ENCODE assay signal across 25 cellular contexts in the genomic region with DNA sequence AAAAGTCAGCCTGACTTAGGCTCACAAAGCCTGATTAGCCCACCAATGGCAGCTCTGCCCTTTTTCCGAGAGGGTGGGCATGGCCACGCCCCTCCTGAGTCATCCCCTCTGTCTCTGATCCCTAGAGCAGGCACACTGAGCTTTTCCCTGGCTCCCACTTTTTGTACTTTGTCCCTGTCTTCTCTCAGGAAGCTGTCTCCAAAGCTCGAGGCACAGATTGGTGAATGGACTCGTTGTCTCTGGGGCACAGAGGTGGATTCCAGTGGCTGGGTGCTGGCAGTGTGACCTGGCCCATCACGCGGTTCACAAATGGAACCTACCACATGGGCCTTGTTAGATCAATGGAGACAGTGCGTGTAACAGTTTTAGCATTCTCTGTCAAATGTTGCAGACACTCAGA.
DNase-seq lines count a peak whose midpoint lies in the region; ATAC-seq and TF ChIP-seq lines count a peak whose summit lies in the region.
"Had no signal": no experiment of that assay in that cellular context is flagged by ENCODE, and none has a peak within 500 bp of the region (broad histone marks: within the 10 kb centered on the region; RNA-seq: fewer than 3 reads in every experiment).

No MANE protein-coding gene starts in this region.

- ATAC-seq in Right ventricle myocardium superior (ENCODE audit: poor library complexity) (no peak), WTC11 (peak; percentile 9; the same call in 1 of the 2 replicates)
- ATAC-seq in activated CD8-positive, alpha-beta T cell treated with anti-CD3 and anti-CD28 coated beads, Interleukin-2, amount 10 ng/mL, durations not matched to agents 7 days and 5 days = no peak
- ATAC-seq: A549; activated CD4-positive, alpha-beta T cell treated with anti-CD3 and anti-CD28 coated beads for 36 hours; K562; lower lobe of right lung; sciatic nerve had no signal

- no peaks in the 10 kb centered on the region for H3K9me3 ChIP-seq in right atrium auricular region
- H3K9me3 ChIP-seq: A549, adrenal gland, HAP-1, lower lobe of right lung, uterus had no signal

- no peaks in the 10 kb centered on the region for H3K36me3 ChIP-seq in right atrium auricular region
- H3K36me3 ChIP-seq: adrenal gland, HAP-1, lower lobe of right lung, uterus had no signal

- H3K4me1 ChIP-seq in right atrium auricular region = no peaks in the 10 kb centered on the region
- H3K4me1 ChIP-seq: A549, adrenal gland, HAP-1, lower lobe of right lung, uterus had no signal

- no peak overlapping the region for H3K4me3 Mint-ChIP-seq in WTC11
- no peak overlapping the region for H3K4me3 Mint-ChIP-seq in activated CD8-positive, alpha-beta T cell treated with anti-CD3 and anti-CD28 coated beads, Interleukin-2, amount 10 ng/mL, durations not matched to agents 7 days and 5 days
- H3K4me3 Mint-ChIP-seq: activated CD4-positive, alpha-beta T cell treated with anti-CD3 and anti-CD28 coated beads for 36 hours; activated naive CD4-positive, alpha-beta T cell treated with anti-CD3 and anti-CD28 coated beads for 36 hours; brain had no signal

- DNase-seq in right atrium auricular region (ENCODE audit: low spot score) (peak; percentile 26), Right ventricle myocardium superior (no peak), WTC11 (ENCODE audit: low spot score) (no peak), mesenteric fat pad (ENCODE audit: low spot score) (peak; percentile 68), middle frontal gyrus (ENCODE audit: extremely low spot score, low spot score) (no peak), OCI-M2 (lab: John Stamatoyannopoulos, UW; ENCODE audit: unreplicated experiment) (no peak)
- DNase-seq in stimulated activated CD4-positive, alpha-beta T cell treated with anti-CD3 and anti-CD28 coated beads, Interleukin-4, amount 100 ng/mL, for 24 hours = no peak
- no peak for DNase-seq in activated CD8-positive, alpha-beta T cell treated with anti-CD3 and anti-CD28 coated beads, Interleukin-2, amount 10 ng/mL, durations not matched to agents 7 days and 5 days
- DNase-seq: activated CD4-positive, alpha-beta T cell treated with anti-CD3 and anti-CD28 coated beads for 36 hours; activated naive CD4-positive, alpha-beta T cell treated with anti-CD3 and anti-CD28 coated beads for 36 hours; AML-193; GDM1; lower lobe of right lung; NCI-H1105 treated with DMSO at 0.1 percent for 48 hours; NCI-H2081; NCI-H226; NCI-H69; stimulated activated naive CD4-positive, alpha-beta T cell; uterus had no signal

- H3K27ac ChIP-seq in right atrium auricular region = no peak overlapping the region
- H3K27ac ChIP-seq: A549, adrenal gland, lower lobe of right lung, uterus had no signal

- no peak overlapping the region for H3K27ac Mint-ChIP-seq in WTC11
- no peak overlapping the region for H3K27ac Mint-ChIP-seq in activated CD8-positive, alpha-beta T cell treated with anti-CD3 and anti-CD28 coated beads, Interleukin-2, amount 10 ng/mL, durations not matched to agents 7 days and 5 days
- H3K27ac Mint-ChIP-seq: activated CD4-positive, alpha-beta T cell treated with anti-CD3 and anti-CD28 coated beads for 36 hours; activated naive CD4-positive, alpha-beta T cell treated with anti-CD3 and anti-CD28 coated beads for 36 hours had no signal

- no peak overlapping the region for H3K4me3 ChIP-seq in right atrium auricular region
- H3K4me3 ChIP-seq: A549, adrenal gland, HAP-1, K562, lower lobe of right lung, uterus had no signal

- CTCF ChIA-PET in WTC11 (lab: Charles Lee) = interaction anchor here (0.7 to 3.1 kb wide), 57 partner anchors 8 to 406 kb away, joined by 3 to 58 read pairs (median 5); a partner anchor contains a TSS
- CTCF ChIA-PET in activated CD8-positive, alpha-beta T cell treated with anti-CD3 and anti-CD28 coated beads, Interleukin-2, amount 10 ng/mL, durations not matched to agents 7 days and 5 days (lab: Charles Lee) = interaction anchor here (1.0 to 1.7 kb wide), 4 partner anchors 9 to 259 kb away, joined by 3 to 12 read pairs (median 4); no protein-coding TSS in a partner anchor

- H3K36me3 Mint-ChIP-seq in WTC11 = no peaks in the 10 kb centered on the region
- no peaks in the 10 kb centered on the region for H3K36me3 Mint-ChIP-seq in activated CD8-positive, alpha-beta T cell treated with anti-CD3 and anti-CD28 coated beads, Interleukin-2, amount 10 ng/mL, durations not matched to agents 7 days and 5 days (ENCODE audit: low read depth)
- H3K36me3 Mint-ChIP-seq: brain had no signal

- no peak for TF ChIP-seq CTCF in right atrium auricular region (IDR thresholded peaks at IDR 0.05)
- TF ChIP-seq CTCF in WTC11 (IDR thresholded peaks at IDR 0.05) = no peak

- H3K27me3 Mint-ChIP-seq in WTC11 (ENCODE audit: low read depth) = no peaks in the 10 kb centered on the region
- peaks cover 11% of the 10 kb centered on the region for H3K27me3 Mint-ChIP-seq in activated CD8-positive, alpha-beta T cell treated with anti-CD3 and anti-CD28 coated beads, Interleukin-2, amount 10 ng/mL, durations not matched to agents 7 days and 5 days (ENCODE audit: low read depth)
- H3K27me3 Mint-ChIP-seq: brain had no signal

- H3K4me1 Mint-ChIP-seq in WTC11 = peaks cover 19% of the 10 kb centered on the region
- H3K4me1 Mint-ChIP-seq in activated CD8-positive, alpha-beta T cell treated with anti-CD3 and anti-CD28 coated beads, Interleukin-2, amount 10 ng/mL, durations not matched to agents 7 days and 5 days (ENCODE audit: low read depth) = no peaks in the 10 kb centered on the region
- H3K4me1 Mint-ChIP-seq: activated CD4-positive, alpha-beta T cell treated with anti-CD3 and anti-CD28 coated beads for 36 hours had no signal

- H3K27me3 ChIP-seq in right atrium auricular region = no peaks in the 10 kb centered on the region
- H3K27me3 ChIP-seq: uterus had no signal

- no peaks in the 10 kb centered on the region for H3K9me3 Mint-ChIP-seq in WTC11
- H3K9me3 Mint-ChIP-seq in activated CD8-positive, alpha-beta T cell treated with anti-CD3 and anti-CD28 coated beads, Interleukin-2, amount 10 ng/mL, durations not matched to agents 7 days and 5 days (ENCODE audit: insufficient read depth) = no peaks in the 10 kb centered on the region
- H3K9me3 Mint-ChIP-seq: activated naive CD4-positive, alpha-beta T cell treated with anti-CD3 and anti-CD28 coated beads for 36 hours; brain had no signal

- POLR2A ChIA-PET in WTC11 (lab: Charles Lee) = no interaction called here
- POLR2A ChIA-PET in activated CD8-positive, alpha-beta T cell treated with anti-CD3 and anti-CD28 coated beads, Interleukin-2, amount 10 ng/mL, durations not matched to agents 7 days and 5 days (lab: Charles Lee) = no interaction called here

- intact Hi-C loops in Right ventricle myocardium superior (cut with DNase I) = no loop called here

TF ChIP-seq in WTC11, 78 proteins besides CTCF, POLR2A, EP300 and RAD21:
- TF ChIP-seq ZNF416 (CRISPR knock-in tag; IDR thresholded peaks at IDR 0.05) = no peak

Comparison
In these comparisons a context has a peak if more than half of its experiments do, and no peak if none do; other contexts are left out.
1. DNase-seq: peak in right atrium auricular region (single experiment) and mesenteric fat pad (single experiment); none in Right ventricle myocardium superior (single experiment), WTC11 (single experiment), middle frontal gyrus (single experiment), OCI-M2 (single experiment), stimulated activated CD4-positive, alpha-beta T cell treated with anti-CD3 and anti-CD28 coated beads, Interleukin-4, amount 100 ng/mL, for 24 hours (single experiment) and activated CD8-positive, alpha-beta T cell treated with anti-CD3 and anti-CD28 coated beads, Interleukin-2, amount 10 ng/mL, durations not matched to agents 7 days and 5 days (single experiment).